Comparison of ENCODE assay signal across 9 cellular contexts in genomic region chr11:118689503-118689851, GRCh38. TPM values are rescaled to one million over a fixed set of nuclear protein-coding genes. Genes with fewer than 3 reads are reported as not detected.
DNase-seq lines count a peak whose midpoint lies in the region; ATAC-seq and TF ChIP-seq lines count a peak whose summit lies in the region.
"Had no signal": no experiment of that assay in that cellular context is flagged by ENCODE, and none has a peak within 500 bp of the region (broad histone marks: within the 10 kb centered on the region; RNA-seq: fewer than 3 reads in every experiment).

No MANE protein-coding gene starts in this region.

- no peak for TF ChIP-seq POLR2A in gastroesophageal sphincter (IDR thresholded peaks at IDR 0.05)

- H3K9ac ChIP-seq in DND-41 (ENCODE audit: low read depth, low read length), result no peak overlapping the region

- no peaks in the 10 kb centered on the region for H3K36me3 ChIP-seq in DND-41 (ENCODE audit: insufficient read depth, low read length)
- H3K36me3 ChIP-seq in RWPE2 (ENCODE audit: low read depth), result no peaks in the 10 kb centered on the region
- H3K36me3 ChIP-seq in gastroesophageal sphincter, result no peaks in the 10 kb centered on the region

- H3K9me3 ChIP-seq in DND-41 (ENCODE audit: insufficient read depth, low read length, severe bottlenecking) (no peaks in the 10 kb centered on the region), RWPE2 (ENCODE audit: severe bottlenecking) (no peaks in the 10 kb centered on the region), gastroesophageal sphincter (no peaks in the 10 kb centered on the region)

- no peak for DNase-seq in DND-41
- no peak for DNase-seq in RWPE2 (ENCODE audit: low spot score)
- DNase-seq in sciatic nerve (ENCODE audit: low spot score), result no peak
- DNase-seq in mesenteric fat pad (ENCODE audit: low spot score), result no peak
- DNase-seq in globus pallidus (ENCODE audit: low spot score), result no peak
- no peak for DNase-seq in AG20443 (ENCODE audit: low spot score)
- no peak for DNase-seq in activated CD8-positive, alpha-beta T cell treated with anti-CD3 and anti-CD28 coated beads for 36 hours

- WGBS in gastroesophageal sphincter (ENCODE audit: low coverage in 1 of 2), 2 donors, result no CpG with 5 or more reads among the region's 9 CpGs

- H3K79me2 ChIP-seq in DND-41 (ENCODE audit: insufficient read depth, low read length), result no peaks in the 10 kb centered on the region

- TF ChIP-seq CTCF in DND-41 (IDR thresholded peaks at IDR 0.05; ENCODE audit: borderline replicate concordance, extremely low read depth, low read length, poor library complexity, severe bottlenecking) (peak; percentile 7), RWPE2 (IDR thresholded peaks at IDR 0.05; ENCODE audit: poor library complexity, severe bottlenecking) (no peak), gastroesophageal sphincter (IDR thresholded peaks at IDR 0.05) (no peak)
- TF ChIP-seq CTCF in activated CD8-positive, alpha-beta T cell treated with anti-CD3 and anti-CD28 coated beads for 36 hours (IDR thresholded peaks at IDR 0.05), result no peak

- no peak overlapping the region for H3K27ac Mint-ChIP-seq in activated CD8-positive, alpha-beta T cell treated with anti-CD3 and anti-CD28 coated beads for 36 hours

- H3K9me3 Mint-ChIP-seq in activated CD8-positive, alpha-beta T cell treated with anti-CD3 and anti-CD28 coated beads for 36 hours, result no peaks in the 10 kb centered on the region

- peaks cover 7% of the 10 kb centered on the region; the same call in 1 of the 2 replicates for H4K20me1 ChIP-seq in DND-41 (ENCODE audit: insufficient read depth, low read length)

- intact Hi-C loops in sciatic nerve (cut with DNase I), result no loop called here
- intact Hi-C loops in activated CD8-positive, alpha-beta T cell treated with anti-CD3 and anti-CD28 coated beads for 36 hours (cut with micrococcal nuclease), result no loop called here

- H3K4me2 ChIP-seq in DND-41 (ENCODE audit: insufficient read depth, low read length), result no peak overlapping the region

- no peak overlapping the region for H2AFZ ChIP-seq in DND-41 (ENCODE audit: low read depth, low read length)

- H3K4me1 Mint-ChIP-seq in activated CD8-positive, alpha-beta T cell treated with anti-CD3 and anti-CD28 coated beads for 36 hours (ENCODE audit: low read depth), result peaks cover 48% of the 10 kb centered on the region

- TF ChIP-seq EP300 in gastroesophageal sphincter (IDR thresholded peaks at IDR 0.05), result no peak

- peaks cover 34% of the 10 kb centered on the region for H3K4me1 ChIP-seq in DND-41 (ENCODE audit: insufficient read depth, low read length)
- H3K4me1 ChIP-seq in RWPE2 (ENCODE audit: insufficient read depth, poor library complexity, severe bottlenecking), result peaks cover 17% of the 10 kb centered on the region
- peaks cover 0 to 19% (median 5%) of the 10 kb centered on the region in 3 donors for H3K4me1 ChIP-seq in gastroesophageal sphincter

- no peak overlapping the region for H3K4me3 ChIP-seq in DND-41 (ENCODE audit: low read depth in 1 of 2, low read length in 2 of 2)
- H3K4me3 ChIP-seq in RWPE2 (ENCODE audit: severe bottlenecking), result no peak overlapping the region
- peak overlapping the region in 1 of 2 donors; percentile 51 for H3K4me3 ChIP-seq in gastroesophageal sphincter

- POLR2A ChIA-PET in activated CD8-positive, alpha-beta T cell treated with anti-CD3 and anti-CD28 coated beads for 36 hours (lab: Charles Lee), result interaction anchor here (1.0 to 1.2 kb wide), 3 partner anchors 61 to 236 kb away, joined by 3 read pairs; partner anchors contain the start of gene BCL9L

- CTCF ChIA-PET in activated CD8-positive, alpha-beta T cell treated with anti-CD3 and anti-CD28 coated beads for 36 hours (lab: Charles Lee), result interaction anchor here (0.6 to 5.2 kb wide), 80 partner anchors 9 to 378 kb away, joined by 3 to 80 read pairs (median 5); partner anchors contain the start of genes BCL9L, CENATAC, CXCR5 and DDX6

- no peak overlapping the region for H3K4me3 Mint-ChIP-seq in activated CD8-positive, alpha-beta T cell treated with anti-CD3 and anti-CD28 coated beads for 36 hours

- ATAC-seq in DND-41 (ENCODE audit: insufficient read depth, low read depth) (no peak), RWPE2 (ENCODE audit: low read depth) (peak; percentile 1; the same call in 1 of the 3 replicates), gastroesophageal sphincter (no peak), sciatic nerve (peak; percentile 40)
- ATAC-seq in activated CD8-positive, alpha-beta T cell treated with anti-CD3 and anti-CD28 coated beads for 36 hours, result no peak

- H3K36me3 Mint-ChIP-seq in activated CD8-positive, alpha-beta T cell treated with anti-CD3 and anti-CD28 coated beads for 36 hours (ENCODE audit: low read depth), result no peaks in the 10 kb centered on the region

- peaks cover 4% of the 10 kb centered on the region for H3K27me3 Mint-ChIP-seq in activated CD8-positive, alpha-beta T cell treated with anti-CD3 and anti-CD28 coated beads for 36 hours

- H3K27me3 ChIP-seq in DND-41 (ENCODE audit: insufficient read depth, low read length, poor library complexity), result no peaks in the 10 kb centered on the region
- H3K27me3 ChIP-seq in RWPE2 (ENCODE audit: insufficient read depth, poor library complexity, severe bottlenecking), result no peaks in the 10 kb centered on the region
- H3K27me3 ChIP-seq in gastroesophageal sphincter, result no peaks in the 10 kb centered on the region

- H3K27ac ChIP-seq in DND-41 (ENCODE audit: low read length) (no peak overlapping the region), RWPE2 (ENCODE audit: poor library complexity, severe bottlenecking) (peak overlapping the region; percentile 85), gastroesophageal sphincter (peak overlapping the region in 3 of 4 donors; percentile 44 to 85 (median 74))

RNA-seq across cellular contexts. Expression of gene TREH, which starts 10.0 kb away (rescaled TPM):
- total RNA-seq in gastroesophageal sphincter (not detected), sciatic nerve (not detected), mesenteric fat pad (not detected)
- total RNA-seq in activated CD8-positive, alpha-beta T cell treated with anti-CD3 and anti-CD28 coated beads for 36 hours, result not detected
- total RNA-seq: lung microvascular endothelial cell had no signal

Comparison
In these comparisons a context has a peak if more than half of its experiments do, and no peak if none do; other contexts are left out.
1. ATAC-seq: peak in RWPE2 (single experiment) and sciatic nerve (single experiment); none in DND-41 (single experiment), gastroesophageal sphincter (single experiment) and activated CD8-positive, alpha-beta T cell treated with anti-CD3 and anti-CD28 coated beads for 36 hours (single experiment).